1 cellular context compared by ENCODE assay signal in the genomic region with DNA sequence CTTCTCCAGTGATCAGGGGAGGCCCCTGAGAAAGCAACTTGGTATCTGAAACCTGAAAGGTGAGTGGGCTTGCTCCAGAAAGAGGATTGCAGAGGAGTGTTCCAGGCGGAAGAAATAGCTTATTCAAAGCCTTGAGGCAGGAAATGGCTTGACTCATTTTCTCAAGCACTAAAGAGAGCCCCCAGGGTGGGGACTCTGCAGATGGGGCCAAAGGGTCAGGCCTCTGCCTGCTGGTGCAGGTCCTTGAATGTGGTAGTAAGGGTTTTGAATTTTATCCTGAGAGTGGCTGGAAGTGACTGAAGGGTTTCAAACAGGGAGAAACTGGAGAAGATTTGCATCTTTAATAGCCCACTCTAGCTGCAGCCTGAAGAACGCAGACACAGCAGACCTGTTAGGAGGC.
TF ChIP-seq lines count a peak whose summit lies in the region.

No MANE protein-coding gene starts in this region.

TF ChIP-seq in GM23338, 12 proteins besides CTCF, POLR2A, EP300 and RAD21 (continued from another document):
- TF ChIP-seq, protein P1, sequence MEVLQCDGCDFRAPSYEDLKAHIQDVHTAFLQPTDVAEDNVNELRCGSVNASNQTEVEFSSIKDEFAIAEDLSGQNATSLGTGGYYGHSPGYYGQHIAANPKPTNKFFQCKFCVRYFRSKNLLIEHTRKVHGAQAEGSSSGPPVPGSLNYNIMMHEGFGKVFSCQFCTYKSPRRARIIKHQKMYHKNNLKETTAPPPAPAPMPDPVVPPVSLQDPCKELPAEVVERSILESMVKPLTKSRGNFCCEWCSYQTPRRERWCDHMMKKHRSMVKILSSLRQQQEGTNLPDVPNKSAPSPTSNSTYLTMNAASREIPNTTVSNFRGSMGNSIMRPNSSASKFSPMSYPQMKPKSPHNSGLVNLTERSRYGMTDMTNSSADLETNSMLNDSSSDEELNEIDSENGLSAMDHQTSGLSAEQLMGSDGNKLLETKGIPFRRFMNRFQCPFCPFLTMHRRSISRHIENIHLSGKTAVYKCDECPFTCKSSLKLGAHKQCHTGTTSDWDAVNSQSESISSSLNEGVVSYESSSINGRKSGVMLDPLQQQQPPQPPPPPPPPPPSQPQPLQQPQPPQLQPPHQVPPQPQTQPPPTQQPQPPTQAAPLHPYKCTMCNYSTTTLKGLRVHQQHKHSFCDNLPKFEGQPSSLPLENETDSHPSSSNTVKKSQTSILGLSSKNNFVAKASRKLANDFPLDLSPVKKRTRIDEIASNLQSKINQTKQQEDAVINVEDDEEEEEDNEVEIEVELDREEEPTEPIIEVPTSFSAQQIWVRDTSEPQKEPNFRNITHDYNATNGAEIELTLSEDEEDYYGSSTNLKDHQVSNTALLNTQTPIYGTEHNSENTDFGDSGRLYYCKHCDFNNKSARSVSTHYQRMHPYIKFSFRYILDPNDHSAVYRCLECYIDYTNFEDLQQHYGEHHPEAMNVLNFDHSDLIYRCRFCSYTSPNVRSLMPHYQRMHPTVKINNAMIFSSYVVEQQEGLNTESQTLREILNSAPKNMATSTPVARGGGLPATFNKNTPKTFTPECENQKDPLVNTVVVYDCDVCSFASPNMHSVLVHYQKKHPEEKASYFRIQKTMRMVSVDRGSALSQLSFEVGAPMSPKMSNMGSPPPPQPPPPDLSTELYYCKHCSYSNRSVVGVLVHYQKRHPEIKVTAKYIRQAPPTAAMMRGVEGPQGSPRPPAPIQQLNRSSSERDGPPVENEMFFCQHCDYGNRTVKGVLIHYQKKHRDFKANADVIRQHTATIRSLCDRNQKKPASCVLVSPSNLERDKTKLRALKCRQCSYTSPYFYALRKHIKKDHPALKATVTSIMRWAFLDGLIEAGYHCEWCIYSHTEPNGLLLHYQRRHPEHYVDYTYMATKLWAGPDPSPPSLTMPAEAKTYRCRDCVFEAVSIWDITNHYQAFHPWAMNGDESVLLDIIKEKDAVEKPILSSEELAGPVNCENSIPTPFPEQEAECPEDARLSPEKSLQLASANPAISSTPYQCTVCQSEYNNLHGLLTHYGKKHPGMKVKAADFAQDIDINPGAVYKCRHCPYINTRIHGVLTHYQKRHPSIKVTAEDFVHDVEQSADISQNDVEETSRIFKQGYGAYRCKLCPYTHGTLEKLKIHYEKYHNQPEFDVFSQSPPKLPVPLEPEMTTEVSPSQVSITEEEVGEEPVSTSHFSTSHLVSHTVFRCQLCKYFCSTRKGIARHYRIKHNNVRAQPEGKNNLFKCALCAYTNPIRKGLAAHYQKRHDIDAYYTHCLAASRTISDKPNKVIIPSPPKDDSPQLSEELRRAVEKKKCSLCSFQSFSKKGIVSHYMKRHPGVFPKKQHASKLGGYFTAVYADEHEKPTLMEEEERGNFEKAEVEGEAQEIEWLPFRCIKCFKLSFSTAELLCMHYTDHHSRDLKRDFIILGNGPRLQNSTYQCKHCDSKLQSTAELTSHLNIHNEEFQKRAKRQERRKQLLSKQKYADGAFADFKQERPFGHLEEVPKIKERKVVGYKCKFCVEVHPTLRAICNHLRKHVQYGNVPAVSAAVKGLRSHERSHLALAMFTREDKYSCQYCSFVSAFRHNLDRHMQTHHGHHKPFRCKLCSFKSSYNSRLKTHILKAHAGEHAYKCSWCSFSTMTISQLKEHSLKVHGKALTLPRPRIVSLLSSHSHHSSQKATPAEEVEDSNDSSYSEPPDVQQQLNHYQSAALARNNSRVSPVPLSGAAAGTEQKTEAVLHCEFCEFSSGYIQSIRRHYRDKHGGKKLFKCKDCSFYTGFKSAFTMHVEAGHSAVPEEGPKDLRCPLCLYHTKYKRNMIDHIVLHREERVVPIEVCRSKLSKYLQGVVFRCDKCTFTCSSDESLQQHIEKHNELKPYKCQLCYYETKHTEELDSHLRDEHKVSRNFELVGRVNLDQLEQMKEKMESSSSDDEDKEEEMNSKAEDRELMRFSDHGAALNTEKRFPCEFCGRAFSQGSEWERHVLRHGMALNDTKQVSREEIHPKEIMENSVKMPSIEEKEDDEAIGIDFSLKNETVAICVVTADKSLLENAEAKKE (CRISPR knock-in tag; IDR thresholded peaks at IDR 0.05) = no peak
- TF ChIP-seq POLR2AphosphoS5 (IDR thresholded peaks at IDR 0.05; ENCODE audit: low read depth) = no peak
- TF ChIP-seq ZNF114 (CRISPR knock-in tag; IDR thresholded peaks at IDR 0.05) = no peak
- TF ChIP-seq, protein P2, sequence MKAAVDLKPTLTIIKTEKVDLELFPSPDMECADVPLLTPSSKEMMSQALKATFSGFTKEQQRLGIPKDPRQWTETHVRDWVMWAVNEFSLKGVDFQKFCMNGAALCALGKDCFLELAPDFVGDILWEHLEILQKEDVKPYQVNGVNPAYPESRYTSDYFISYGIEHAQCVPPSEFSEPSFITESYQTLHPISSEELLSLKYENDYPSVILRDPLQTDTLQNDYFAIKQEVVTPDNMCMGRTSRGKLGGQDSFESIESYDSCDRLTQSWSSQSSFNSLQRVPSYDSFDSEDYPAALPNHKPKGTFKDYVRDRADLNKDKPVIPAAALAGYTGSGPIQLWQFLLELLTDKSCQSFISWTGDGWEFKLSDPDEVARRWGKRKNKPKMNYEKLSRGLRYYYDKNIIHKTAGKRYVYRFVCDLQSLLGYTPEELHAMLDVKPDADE (IDR thresholded peaks at IDR 0.05) = no peak
